8 cellular contexts compared by ENCODE assay signal in the genomic region with DNA sequence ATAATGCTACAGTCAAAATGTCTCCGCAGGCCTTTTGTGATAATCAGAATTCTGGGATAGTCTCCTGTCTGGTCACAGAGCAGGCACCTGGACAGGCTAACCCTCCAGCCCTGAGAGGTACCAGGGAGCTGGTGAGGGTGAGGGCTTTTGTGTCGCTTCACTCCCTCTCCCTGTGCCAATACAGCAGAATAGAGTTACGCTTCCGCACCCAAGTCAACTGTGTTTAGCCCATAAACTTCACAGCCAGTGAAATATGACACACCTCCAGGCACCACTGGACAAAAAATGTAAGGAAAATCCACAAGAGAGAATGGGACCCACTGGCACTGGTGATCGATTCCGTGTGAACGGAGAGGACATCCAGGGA. TPM values are rescaled to one million over a fixed set of nuclear protein-coding genes. Genes with fewer than 3 reads are reported as not detected.
DNase-seq lines count a peak whose midpoint lies in the region; ATAC-seq, FAIRE-seq and TF ChIP-seq lines count a peak whose summit lies in the region.

No MANE protein-coding gene starts in this region.

- H2AFZ ChIP-seq in H1 (ENCODE audit: low read length) (no peak overlapping the region), neural progenitor cell (replicated peaks) (no peak overlapping the region)

- H3K4me3 ChIP-seq in CD4-positive, alpha-beta memory T cell (ENCODE audit: low read length in 2 of 2) = peak overlapping the region; percentile 57 to 94
- H3K4me3 ChIP-seq in NB4 (ENCODE audit: low read depth, low read length) (peak overlapping the region; percentile 92), H1 (ENCODE audit: extremely low read depth in 1 of 4, insufficient read depth in 2 of 4, low read depth in 3 of 4, low read length in 4 of 4) (peak overlapping the region; percentile 86 to 96 (median 90); a peak in 5 of 8 replicates), neural progenitor cell (peak overlapping the region; percentile 90), aorta (ENCODE audit: low read length in 2 of 2) (no peak overlapping the region)

- no peaks in the 10 kb centered on the region for H3K9me3 Mint-ChIP-seq in CD4-positive, alpha-beta memory T cell
- no peaks in the 10 kb centered on the region for H3K9me3 Mint-ChIP-seq in neural progenitor cell

- H4K91ac ChIP-seq in H1 (replicated peaks; ENCODE audit: insufficient read length, low read length) = no peak overlapping the region

- H3K4me2 ChIP-seq in H1 (ENCODE audit: insufficient read depth in 1 of 2, low read depth in 2 of 2, low read length in 2 of 2) (peak overlapping the region; percentile 61 to 95), neural progenitor cell (peak overlapping the region; percentile 92)

- peak overlapping the region; percentile 90 to 99 (median 97) for H3K27ac Mint-ChIP-seq in CD4-positive, alpha-beta memory T cell
- peak overlapping the region; percentile 86 for H3K27ac Mint-ChIP-seq in neural progenitor cell

- TF ChIP-seq CTCF in NB4 (IDR thresholded peaks at IDR 0.05; ENCODE audit: low read depth, low read length) (no peak), H1 (IDR thresholded peaks at IDR 0.05; ENCODE audit: control extremely low read depth in 1 of 3, insufficient read depth in 1 of 3, low read depth in 1 of 3, low read length in 3 of 3) (no peak), neural progenitor cell (IDR thresholded peaks at IDR 0.05) (no peak)

- H3K23me2 ChIP-seq in H1 (ENCODE audit: low read depth, low read length) = peaks cover 14% of the 10 kb centered on the region; the same call in 1 of the 2 replicates

- H3K56ac ChIP-seq in H1 (replicated peaks; ENCODE audit: insufficient read length, low read depth, low read length) = no peak overlapping the region

- POLR2A ChIA-PET in CD4-positive, alpha-beta memory T cell (lab: Charles Lee; ENCODE audit: partially characterized antibody) = interaction anchor here (2.1 to 2.6 kb wide), 2 partner anchors 80 to 149 kb away, joined by 11 to 27 read pairs; partner anchors contain the start of gene FGFRL1
- POLR2A ChIA-PET in H1 (lab: Charles Lee; ENCODE audit: partially characterized antibody) = no interaction called here

- no peak for DNase-seq in CD4-positive, alpha-beta memory T cell
- peak; percentile 30 for DNase-seq in NB4 (ENCODE audit: low read depth)
- DNase-seq in H1 (ENCODE audit: low read depth in 1 of 2, low spot score in 2 of 2) = no peak
- no peak for DNase-seq in neural progenitor cell (ENCODE audit: low spot score)
- no peak for DNase-seq in DMS79 (lab: John Stamatoyannopoulos, UW)
- DNase-seq in aorta = no peak

- no peak overlapping the region for H2AK5ac ChIP-seq in H1 (ENCODE audit: low read depth, low read length)

- H3K36me3 ChIP-seq in CD4-positive, alpha-beta memory T cell (ENCODE audit: insufficient read depth, low read length) = no peaks in the 10 kb centered on the region
- no peaks in the 10 kb centered on the region for H3K36me3 ChIP-seq in H1 (ENCODE audit: control insufficient read depth in 2 of 4, insufficient read depth in 4 of 4, low read length in 3 of 4)
- H3K36me3 ChIP-seq in neural progenitor cell = no peaks in the 10 kb centered on the region
- H3K36me3 ChIP-seq in aorta (ENCODE audit: control insufficient read depth in 1 of 2, insufficient read depth in 2 of 2, low read length in 1 of 2) = no peaks in the 10 kb centered on the region

- peak overlapping the region; percentile 99 for H3K27ac ChIP-seq in CD4-positive, alpha-beta memory T cell (ENCODE audit: low read depth, low read length)
- H3K27ac ChIP-seq in H1 (ENCODE audit: low read depth, low read length) = no peak overlapping the region
- no peak overlapping the region for H3K27ac ChIP-seq in neural progenitor cell
- H3K27ac ChIP-seq in aorta (ENCODE audit: low read depth in 1 of 2, low read length in 2 of 2) = no peak overlapping the region

- no peak overlapping the region for H2BK15ac ChIP-seq in H1 (ENCODE audit: low read length)

- H4K5ac ChIP-seq in H1 (ENCODE audit: insufficient read length, low read depth, low read length) = no peak overlapping the region

- WGBS in H1 (ENCODE audit: extremely low coverage in 1 of 2, insufficient coverage in 1 of 2, insufficient read length in 1 of 2, insufficient replicate concordance in 2 of 2, low coverage in 1 of 2, low lambda C conversion rate in 2 of 2, missing lambda C conversion rate in 1 of 2), 2 experiments = 82% methylated on average over 7 of the region's 7 CpGs; no CpG with 5 or more reads in 1 of the 2 experiments
- WGBS in aorta, 2 donors = 55 to 57% methylated on average over 7 of the region's 7 CpGs

- no peak for TF ChIP-seq POLR2A in NB4 (IDR thresholded peaks at IDR 0.05; ENCODE audit: extremely low read depth, insufficient read length)
- no peak for TF ChIP-seq POLR2A in H1 (IDR thresholded peaks at IDR 0.05; ENCODE audit: control extremely low read depth in 1 of 2, low read depth in 2 of 2, low read length in 2 of 2)

- peaks cover 0 to 18% of the 10 kb centered on the region in 2 donors for H3K36me3 Mint-ChIP-seq in CD4-positive, alpha-beta memory T cell
- no peaks in the 10 kb centered on the region for H3K36me3 Mint-ChIP-seq in neural progenitor cell

- H2BK120ac ChIP-seq in H1 (replicated peaks; ENCODE audit: low read depth, low read length) = no peak overlapping the region

- no peak for TF ChIP-seq RAD21 in H1 (IDR thresholded peaks at IDR 0.05 in 1 of 2, conservative IDR thresholded peaks at IDR 0.05 in 1 of 2; ENCODE audit: low read depth in 2 of 2, low read length in 2 of 2)

- H3K14ac ChIP-seq in H1 (ENCODE audit: insufficient read length) = no peak overlapping the region

- no peaks in the 10 kb centered on the region for H3K27me3 Mint-ChIP-seq in CD4-positive, alpha-beta memory T cell
- peaks cover 11% of the 10 kb centered on the region for H3K27me3 Mint-ChIP-seq in neural progenitor cell (ENCODE audit: insufficient read depth, low read depth)

- H4K8ac ChIP-seq in H1 (ENCODE audit: extremely low read depth, insufficient read depth, low read length) = no peak overlapping the region; the same call in 1 of the 2 replicates

- H4K20me1 ChIP-seq in H1 (replicated peaks in 1 of 2; ENCODE audit: control insufficient read depth in 1 of 2, insufficient read depth in 2 of 2, low read length in 2 of 2) = peaks cover 7 to 13% of the 10 kb centered on the region in 2 experiments
- H4K20me1 ChIP-seq in neural progenitor cell (ENCODE audit: low read depth) = peaks cover 38% of the 10 kb centered on the region

- H3F3A ChIP-seq in neural progenitor cell (ENCODE audit: low read depth) = peaks cover 10% of the 10 kb centered on the region

- CTCF ChIA-PET in CD4-positive, alpha-beta memory T cell (lab: Charles Lee; ENCODE audit: partially characterized antibody) = no interaction called here
- CTCF ChIA-PET in H1 (lab: Charles Lee; ENCODE audit: partially characterized antibody) = interaction anchor here (1.7 kb wide), 1 partner anchor 56 kb away, joined by 3 read pairs; the partner anchor contains the start of gene IDUA

- no peaks in the 10 kb centered on the region for H3K27me3 ChIP-seq in CD4-positive, alpha-beta memory T cell (ENCODE audit: insufficient read depth, low read length)
- no peaks in the 10 kb centered on the region for H3K27me3 ChIP-seq in H1 (replicated peaks in 1 of 4; ENCODE audit: control insufficient read depth in 3 of 4, extremely low read depth in 1 of 4, insufficient read depth in 3 of 4, low read length in 3 of 4)
- H3K27me3 ChIP-seq in neural progenitor cell = no peaks in the 10 kb centered on the region
- H3K27me3 ChIP-seq in aorta (ENCODE audit: control insufficient read depth in 1 of 2, insufficient read depth in 2 of 2, low read length in 1 of 2) = no peaks in the 10 kb centered on the region

- H3K4me1 ChIP-seq in CD4-positive, alpha-beta memory T cell (ENCODE audit: insufficient read depth, low read length) = peaks cover 53% of the 10 kb centered on the region
- H3K4me1 ChIP-seq in H1 (replicated peaks in 1 of 4; ENCODE audit: control insufficient read depth in 3 of 4, insufficient read depth in 4 of 4, low read length in 3 of 4) = peaks cover 0 to 8% (median 4%) of the 10 kb centered on the region in 4 experiments; a peak in 4 of 7 replicates
- no peaks in the 10 kb centered on the region for H3K4me1 ChIP-seq in neural progenitor cell
- no peaks in the 10 kb centered on the region for H3K4me1 ChIP-seq in aorta (ENCODE audit: control insufficient read depth in 1 of 2, insufficient read depth in 2 of 2, low read length in 2 of 2)

- peak overlapping the region; percentile 91 to 99 (median 94) for H3K4me3 Mint-ChIP-seq in CD4-positive, alpha-beta memory T cell
- H3K4me3 Mint-ChIP-seq in neural progenitor cell = peak overlapping the region; percentile 97

- H2BK20ac ChIP-seq in H1 (ENCODE audit: low read length) = no peak overlapping the region

- H3K9ac ChIP-seq in H1 (replicated peaks in 1 of 4; ENCODE audit: extremely low read depth in 1 of 4, low read depth in 3 of 4, low read length in 3 of 4) (peak overlapping the region in 2 of 4 experiments; percentile 23 to 77; a peak in 2 of 7 replicates), neural progenitor cell (peak overlapping the region; percentile 74)

- H3K79me1 ChIP-seq in H1 (ENCODE audit: low read depth, low read length) = peaks cover 18% of the 10 kb centered on the region

- H2BK5ac ChIP-seq in H1 (ENCODE audit: low read depth, low read length) = no peak overlapping the region

- H3K9me3 ChIP-seq in CD4-positive, alpha-beta memory T cell (ENCODE audit: control insufficient read depth in 1 of 2, low read length in 2 of 2) = no peaks in the 10 kb centered on the region
- no peaks in the 10 kb centered on the region for H3K9me3 ChIP-seq in H1 (ENCODE audit: insufficient read depth in 2 of 2, low read depth in 1 of 2, low read length in 1 of 2)
- H3K9me3 ChIP-seq in neural progenitor cell (ENCODE audit: low read depth) = no peaks in the 10 kb centered on the region
- H3K9me3 ChIP-seq in aorta (ENCODE audit: control insufficient read depth, low read length) = no peaks in the 10 kb centered on the region

- no peak for FAIRE-seq in H1 (lab: Jason Lieb, UNC)

- no peak for TF ChIP-seq EP300 in H1 (IDR thresholded peaks at IDR 0.05; ENCODE audit: borderline replicate concordance in 1 of 2, low read depth in 2 of 2, low read length in 2 of 2)

- no peak overlapping the region for H2BK12ac ChIP-seq in H1 (ENCODE audit: low read depth, low read length)

- H3K4ac ChIP-seq in H1 (replicated peaks; ENCODE audit: insufficient read length, low read depth, low read length) = no peak overlapping the region

- intact Hi-C loops in CD4-positive, alpha-beta memory T cell (cut with micrococcal nuclease) = loop anchor here (5.0 kb wide), 1 partner anchor 689 kb away; no protein-coding TSS in a partner anchor
- intact Hi-C loops in aorta (cut with DNase I) = loop anchor here in 1 of 2 donors (5.0 kb wide), 2 partner anchors 41 to 56 kb away; partner anchors contain the start of genes DGKQ and IDUA

- no peak overlapping the region for H3K18ac ChIP-seq in H1 (ENCODE audit: extremely low read depth, low read length)

- no peak for ATAC-seq in aorta (ENCODE audit: low FRiP score)
- no peak for ATAC-seq in HG02642 (IDR thresholded peaks at IDR 0.05; ENCODE audit: poor library complexity, unreplicated experiment)
- no peak for ATAC-seq in GM18502 (IDR thresholded peaks at IDR 0.05; ENCODE audit: poor library complexity, unreplicated experiment)

- no peak overlapping the region for H3K23ac ChIP-seq in H1 (ENCODE audit: insufficient read length)

- H3K79me2 ChIP-seq in H1 (ENCODE audit: control insufficient read depth in 1 of 2, insufficient read depth in 2 of 2, low read length in 2 of 2) (peaks cover 19 to 46% of the 10 kb centered on the region in 2 experiments), neural progenitor cell (ENCODE audit: low read depth) (peaks cover 40% of the 10 kb centered on the region)

- peaks cover 31 to 55% (median 43%) of the 10 kb centered on the region in 4 donors for H3K4me1 Mint-ChIP-seq in CD4-positive, alpha-beta memory T cell
- peaks cover 22% of the 10 kb centered on the region for H3K4me1 Mint-ChIP-seq in neural progenitor cell

RNA-seq across cellular contexts. Expression of gene GAK, which starts 1.3 kb away (rescaled TPM):
- total RNA-seq in CD4-positive, alpha-beta memory T cell = 100 to 1,000 TPM; 185 to 188 TPM
- 10 to 100 TPM; 32.5 to 74.8 TPM for polyA plus RNA-seq in CD4-positive, alpha-beta memory T cell
- total RNA-seq in H1 (2021; fragmentation: NEBNext Ultra II Directional; extraction: Animal tissue kit (Norgen Biotek cat#: 25700)) = 70.8 and 76.9 TPM in 2 replicates
- 31.5 and 50.3 TPM in 2 replicates for polyA plus RNA-seq in H1 (2011; rRNA removed)
- 29.0 TPM for polyA plus RNA-seq in H1 (2011; cell fraction: cytosol; rRNA removed)
- polyA plus RNA-seq in H1 (2011; cell fraction: nucleus; rRNA removed) = 130 TPM
- 42.1 to 71.0 TPM (median 63.2 TPM) in 4 replicates for polyA plus RNA-seq in H1 (2012, experiment 1 of 2)
- polyA plus RNA-seq in H1 (2012, experiment 2 of 2) = 48.2 TPM
- polyA plus RNA-seq in H1 (2013, experiment 1 of 2) = 54.1 TPM
- polyA plus RNA-seq in H1 (2013, experiment 2 of 2) = 49.8 TPM
- 37.0 and 38.9 TPM in 2 replicates for polyA minus RNA-seq in H1 (2011; rRNA and poly(A)+ RNA removed)
- 24.0 TPM for polyA minus RNA-seq in H1 (2011; cell fraction: cytosol; rRNA and poly(A)+ RNA removed)
- 61.0 TPM for polyA minus RNA-seq in H1 (2011; cell fraction: nucleus; rRNA and poly(A)+ RNA removed)
- 27.6 and 75.9 TPM in 2 replicates for total RNA-seq in neural progenitor cell (ENCODE audit: low replicate concordance)
- 10 to 100 TPM; 90.8 to 98.0 TPM for total RNA-seq in aorta
- polyA plus RNA-seq in aorta = 100 to 1,000 TPM in 1 of 2 donors, 10 to 100 TPM in 1; 52.0 to 300 TPM

RNA-seq across cellular contexts. Expression of gene TMEM175, which starts 1.4 kb away (rescaled TPM):
- 10 to 100 TPM; 45.7 to 52.3 TPM for total RNA-seq in CD4-positive, alpha-beta memory T cell
- 10 to 100 TPM; 11.5 to 16.9 TPM for polyA plus RNA-seq in CD4-positive, alpha-beta memory T cell
- total RNA-seq in H1 (2021; fragmentation: NEBNext Ultra II Directional; extraction: Animal tissue kit (Norgen Biotek cat#: 25700)) = 3.0 and 4.9 TPM in 2 replicates
- polyA plus RNA-seq in H1 (2011; rRNA removed) = 20.7 and 32.8 TPM in 2 replicates
- polyA plus RNA-seq in H1 (2011; cell fraction: cytosol; rRNA removed) = 11.2 TPM
- polyA plus RNA-seq in H1 (2011; cell fraction: nucleus; rRNA removed) = 61.6 TPM
- 8.2 to 12.3 TPM (median 8.4 TPM) in 4 replicates for polyA plus RNA-seq in H1 (2012, experiment 1 of 2)
- polyA plus RNA-seq in H1 (2012, experiment 2 of 2) = 7.1 TPM
- polyA plus RNA-seq in H1 (2013, experiment 1 of 2) = 9.2 TPM
- 5.8 TPM for polyA plus RNA-seq in H1 (2013, experiment 2 of 2)
- polyA minus RNA-seq in H1 (2011; rRNA and poly(A)+ RNA removed) = 6.3 and 7.5 TPM in 2 replicates
- polyA minus RNA-seq in H1 (2011; cell fraction: cytosol; rRNA and poly(A)+ RNA removed) = 2.9 TPM
- 7.2 TPM for polyA minus RNA-seq in H1 (2011; cell fraction: nucleus; rRNA and poly(A)+ RNA removed)
- total RNA-seq in neural progenitor cell (ENCODE audit: low replicate concordance) = 4.4 and 10.1 TPM in 2 replicates
- total RNA-seq in aorta = 10 to 100 TPM; 17.4 to 26.0 TPM
- 10 to 100 TPM; 35.2 to 81.3 TPM for polyA plus RNA-seq in aorta

RNA-seq across cellular contexts. Expression of gene DGKQ, which starts 42.6 kb away (rescaled TPM):
- 10 to 100 TPM; 25.9 to 29.6 TPM for total RNA-seq in CD4-positive, alpha-beta memory T cell
- polyA plus RNA-seq in CD4-positive, alpha-beta memory T cell = 10 to 100 TPM in 1 of 2 donors, 1 to 10 TPM in 1; 1.9 to 10.6 TPM
- 9.3 and 9.7 TPM in 2 replicates for total RNA-seq in H1 (2021; fragmentation: NEBNext Ultra II Directional; extraction: Animal tissue kit (Norgen Biotek cat#: 25700))
- polyA plus RNA-seq in H1 (2011; rRNA removed) (7.3 and 14.5 TPM in 2 replicates), aorta (10 to 100 TPM in 1 of 2 donors, 1 to 10 TPM in 1; 5.4 to 13.4 TPM)
- polyA plus RNA-seq in H1 (2011; cell fraction: cytosol; rRNA removed) = 11.1 TPM
- 97.1 TPM for polyA plus RNA-seq in H1 (2011; cell fraction: nucleus; rRNA removed)
- polyA plus RNA-seq in H1 (2012, experiment 1 of 2) = 6.3 to 10.5 TPM (median 9.8 TPM) in 4 replicates
- polyA plus RNA-seq in H1 (2012, experiment 2 of 2) = 5.8 TPM
- polyA plus RNA-seq in H1 (2013, experiment 1 of 2) = 5.9 TPM
- polyA plus RNA-seq in H1 (2013, experiment 2 of 2) = 5.2 TPM
- polyA minus RNA-seq in H1 (2011; rRNA and poly(A)+ RNA removed) = 3.4 and 6.0 TPM in 2 replicates
- 10.1 TPM for polyA minus RNA-seq in H1 (2011; cell fraction: cytosol; rRNA and poly(A)+ RNA removed)
- polyA minus RNA-seq in H1 (2011; cell fraction: nucleus; rRNA and poly(A)+ RNA removed) = 13.6 TPM
- total RNA-seq in neural progenitor cell (ENCODE audit: low replicate concordance) (5.1 and 16.0 TPM in 2 replicates), aorta (10 to 100 TPM; 11.2 to 14.2 TPM)

RNA-seq across cellular contexts. Expression of gene IDUA, which starts 56.0 kb away (rescaled TPM):
- total RNA-seq in CD4-positive, alpha-beta memory T cell = 10 to 100 TPM; 63.0 to 64.1 TPM
- polyA plus RNA-seq in CD4-positive, alpha-beta memory T cell = 10 to 100 TPM in 1 of 2 donors, 1 to 10 TPM in 1; 5.0 to 14.4 TPM
- total RNA-seq in H1 (2021; fragmentation: NEBNext Ultra II Directional; extraction: Animal tissue kit (Norgen Biotek cat#: 25700)) = 4.8 and 6.5 TPM in 2 replicates
- polyA plus RNA-seq in H1 (2011; rRNA removed) = 2.8 and 5.8 TPM in 2 replicates
- polyA plus RNA-seq in H1 (2011; cell fraction: cytosol; rRNA removed) = 3.5 TPM
- polyA plus RNA-seq in H1 (2011; cell fraction: nucleus; rRNA removed) = 30.1 TPM
- polyA plus RNA-seq in H1 (2012, experiment 1 of 2) = 1.3 to 4.4 TPM (median 2.7 TPM) in 4 replicates
- 1.2 TPM for polyA plus RNA-seq in H1 (2012, experiment 2 of 2)
- polyA plus RNA-seq in H1 (2013, experiment 1 of 2) = 2.0 TPM
- 2.1 TPM for polyA plus RNA-seq in H1 (2013, experiment 2 of 2)
- 0.93 and 1.1 TPM in 2 replicates for polyA minus RNA-seq in H1 (2011; rRNA and poly(A)+ RNA removed)
- polyA minus RNA-seq in H1 (2011; cell fraction: cytosol; rRNA and poly(A)+ RNA removed) = 2.7 TPM
- 8.1 TPM for polyA minus RNA-seq in H1 (2011; cell fraction: nucleus; rRNA and poly(A)+ RNA removed)
- total RNA-seq in neural progenitor cell (ENCODE audit: low replicate concordance) = 0.47 and 10.7 TPM in 2 replicates
- 10 to 100 TPM; 27.5 to 44.2 TPM for total RNA-seq in aorta
- polyA plus RNA-seq in aorta = 10 to 100 TPM in 1 of 2 donors, 1 to 10 TPM in 1; 5.9 to 42.5 TPM

Comparison
In these comparisons a context has a peak if more than half of its experiments do, and no peak if none do; other contexts are left out.
1. H3K4me3 ChIP-seq: peak in CD4-positive, alpha-beta memory T cell (2 of 2), NB4 (single experiment), H1 (4 of 4) and neural progenitor cell (single experiment); none in aorta (0 of 2).